In genomic region chr1:17298-17697, GRCh38 we compare ENCODE assay signal across 15 cellular contexts. TPM values are rescaled to one million over a fixed set of nuclear protein-coding genes. Genes with fewer than 3 reads are reported as not detected.
DNase-seq lines count a peak whose midpoint lies in the region; ATAC-seq and TF ChIP-seq lines count a peak whose summit lies in the region.
"Not testable (repeated sequence)": the region's sequence is repeated elsewhere in the genome, so short reads cannot be mapped to it uniquely, and the experiment has no call there.
"Had no signal": no experiment of that assay in that cellular context is flagged by ENCODE, and none has a peak within 500 bp of the region (broad histone marks: within the 10 kb centered on the region; RNA-seq: fewer than 3 reads in every experiment).

No MANE protein-coding gene starts in this region.

- TF ChIP-seq CTCF in brain microvascular endothelial cell (IDR thresholded peaks at IDR 0.05; ENCODE audit: low read depth, low read length, missing control alignments); progenitor cell of endocrine pancreas (IDR thresholded peaks at IDR 0.05; ENCODE audit: unreplicated experiment): not testable (repeated sequence)

- DNase-seq in activated CD4-positive, alpha-beta T cell treated with anti-CD3 and anti-CD28 coated beads for 48 hours, result peak; percentile 1
- DNase-seq in activated T-cell treated with anti-CD3 and anti-CD28 coated beads, Interleukin-2, amount 50 U/mL, for 4 hours, result peak; percentile 4
- DNase-seq in brain microvascular endothelial cell (peak; percentile 0), left ventricle myocardium superior (peak; percentile 16), mesenteric fat pad (ENCODE audit: low spot score) (peak; percentile 85), progenitor cell of endocrine pancreas (ENCODE audit: low spot score, unreplicated experiment) (peak; percentile 9)
- peak; percentile 2 for DNase-seq in stimulated activated naive CD8-positive, alpha-beta T cell treated with anti-CD3 and anti-CD28 coated beads, Interleukin-15, Interleukin-2, amounts not matched to agents 100 U/mL and 50 U/mL, for 24 hours

- not testable (repeated sequence) for H3K27me3 ChIP-seq in brain microvascular endothelial cell (replicated peaks)

- not testable (repeated sequence) for H3K27ac ChIP-seq in brain microvascular endothelial cell

- not testable (repeated sequence) for H3K4me3 Mint-ChIP-seq in activated T-cell treated with anti-CD3 and anti-CD28 coated beads, Interleukin-2, amount 50 U/mL, for 4 hours; progenitor cell of endocrine pancreas (ENCODE audit: low read depth)

- in situ Hi-C loops in brain microvascular endothelial cell (cut with HindIII; ENCODE audit: low pct_ligation_motif_present, low sequenced_read_pairs), result not testable (repeated sequence)

- H3K27me3 Mint-ChIP-seq in activated T-cell treated with anti-CD3 and anti-CD28 coated beads, Interleukin-2, amount 50 U/mL, for 4 hours (ENCODE audit: low read depth); progenitor cell of endocrine pancreas: not testable (repeated sequence)

- H3K9me3 Mint-ChIP-seq in activated T-cell treated with anti-CD3 and anti-CD28 coated beads, Interleukin-2, amount 50 U/mL, for 4 hours; progenitor cell of endocrine pancreas (ENCODE audit: low read depth): not testable (repeated sequence)

- H3K36me3 ChIP-seq in brain microvascular endothelial cell (replicated peaks), result not testable (repeated sequence)

- intact Hi-C loops in left ventricle myocardium superior (cut with micrococcal nuclease), result not testable (repeated sequence)

- not testable (repeated sequence) for H3K36me3 Mint-ChIP-seq in activated T-cell treated with anti-CD3 and anti-CD28 coated beads, Interleukin-2, amount 50 U/mL, for 4 hours (ENCODE audit: insufficient read depth); progenitor cell of endocrine pancreas (ENCODE audit: insufficient read depth)

- not testable (repeated sequence) for H3K4me3 ChIP-seq in brain microvascular endothelial cell (ENCODE audit: low read depth, low read length)

- not testable (repeated sequence) for H3K4me1 Mint-ChIP-seq in activated T-cell treated with anti-CD3 and anti-CD28 coated beads, Interleukin-2, amount 50 U/mL, for 4 hours (ENCODE audit: low read depth); progenitor cell of endocrine pancreas (ENCODE audit: low read depth)

- not testable (repeated sequence) for ATAC-seq in activated T-cell treated with anti-CD3 and anti-CD28 coated beads, Interleukin-2, amount 50 U/mL, for 4 hours; left ventricle myocardium superior; stimulated activated naive CD8-positive, alpha-beta T cell treated with anti-CD3 and anti-CD28 coated beads, Interleukin-15, Interleukin-2, amounts not matched to agents 100 U/mL and 50 U/mL, for 24 hours

- not testable (repeated sequence) for H3K27ac Mint-ChIP-seq in progenitor cell of endocrine pancreas

RNA-seq across cellular contexts. Expression of gene OR4F5, which starts 47.9 kb away (rescaled TPM):
- total RNA-seq in activated T-cell treated with anti-CD3 and anti-CD28 coated beads, Interleukin-2, amount 50 U/mL, for 4 hours, result not detected
- total RNA-seq in left ventricle myocardium superior (not detected), mesenteric fat pad (not detected), progenitor cell of endocrine pancreas (not detected in 2 replicates)
- total RNA-seq: activated CD4-positive, alpha-beta T cell treated with anti-CD3 and anti-CD28 coated beads for 36 hours; activated naive CD8-positive, alpha-beta T cell treated with anti-CD3 and anti-CD28 coated beads for 36 hours; ascending aorta; G401; H1; SJSA1; stomach; upper lobe of left lung had no signal

Comparison
In these comparisons a context has a peak if more than half of its experiments do, and no peak if none do; other contexts are left out.
1. DNase-seq: peak in every context shown above with its lines; median percentile 85 in mesenteric fat pad; 16 in left ventricle myocardium superior; 9 in progenitor cell of endocrine pancreas; 4 in activated T-cell treated with anti-CD3 and anti-CD28 coated beads, Interleukin-2, amount 50 U/mL, for 4 hours; 2 in stimulated activated naive CD8-positive, alpha-beta T cell treated with anti-CD3 and anti-CD28 coated beads, Interleukin-15, Interleukin-2, amounts not matched to agents 100 U/mL and 50 U/mL, for 24 hours; 1 in activated CD4-positive, alpha-beta T cell treated with anti-CD3 and anti-CD28 coated beads for 48 hours; 0 in brain microvascular endothelial cell.